8 cellular contexts compared by ENCODE assay signal in genomic region chr9:127916665-127917581, GRCh38. TPM values are rescaled to one million over a fixed set of nuclear protein-coding genes. Genes with fewer than 3 reads are reported as not detected.
DNase-seq lines count a peak whose midpoint lies in the region; ATAC-seq and TF ChIP-seq lines count a peak whose summit lies in the region.

Gene ST6GALNAC4 (minus strand): TSS chr9:127917041. CDS start chr9:127916419, 622 bp downstream.

- peaks cover 20% of the 10 kb centered on the region for H3K36me3 Mint-ChIP-seq in CD4-positive, alpha-beta T cell (ENCODE audit: low read depth)
- H3K36me3 Mint-ChIP-seq in endodermal cell (ENCODE audit: low read depth) = no peaks in the 10 kb centered on the region

- peak; percentile 89 to 98 (median 96) for DNase-seq in CD4-positive, alpha-beta T cell
- peak; percentile 52 for DNase-seq in HS-5 (ENCODE audit: low read depth)
- peak; percentile 80 for DNase-seq in NT2/D1 (ENCODE audit: low read depth, low spot score)
- DNase-seq in activated CD8-positive, alpha-beta memory T cell treated with anti-CD3 and anti-CD28 coated beads, Interleukin-2, amount 50 U/mL, for 24 hours (ENCODE audit: extremely low read depth) = peak; percentile 83
- peak; percentile 99 for DNase-seq in endodermal cell
- peak; percentile 97 for DNase-seq in stimulated activated CD8-positive, alpha-beta memory T cell treated with anti-CD3 and anti-CD28 coated beads, Interleukin-15, amount 100 ng/mL, for 24 hours (ENCODE audit: low read depth)

- WGBS in endodermal cell (ENCODE audit: insufficient coverage in 1 of 2, insufficient read length in 1 of 2), 2 experiments = 5 to 7% methylated on average over 32 to 75 of the region's 75 CpGs
- 5 to 7% methylated on average over 47 to 63 of the region's 75 CpGs for WGBS in mesodermal cell (ENCODE audit: insufficient coverage in 2 of 2), 2 experiments

- no peak for TF ChIP-seq CTCF in CD4-positive, alpha-beta T cell (IDR thresholded peaks at IDR 0.05)
- TF ChIP-seq CTCF in endodermal cell (conservative IDR thresholded peaks at IDR 0.05) = no peak

- peak within 1 kb of the TSS; percentile 88 for H3K4me3 Mint-ChIP-seq in CD4-positive, alpha-beta T cell
- H3K4me3 Mint-ChIP-seq in endodermal cell = peak within 1 kb of the TSS; percentile 59

- intact Hi-C loops in CD4-positive, alpha-beta T cell (cut with DNase I, micrococcal nuclease) = loop anchor here (1.0 to 5.0 kb wide), 6 partner anchors 12 to 465 kb away; partner anchors contain the start of genes LRSAM1 (in 1 of the 2), RPL12 (in 1 of the 2), ST6GALNAC6 (in 1 of the 2) and STXBP1 (in 1 of the 2)

- CTCF ChIA-PET in CD4-positive, alpha-beta T cell (lab: Charles Lee) = interaction anchor here (1.2 to 2.6 kb wide), 4 partner anchors 10 to 182 kb away, joined by 5 to 10 read pairs (median 5); partner anchors contain the start of genes CDK9 and TOR2A

- no peaks in the 10 kb centered on the region for H3K27me3 Mint-ChIP-seq in CD4-positive, alpha-beta T cell
- H3K27me3 Mint-ChIP-seq in endodermal cell (ENCODE audit: insufficient read depth) = peaks cover 21% of the 10 kb centered on the region

- no peaks in the 10 kb centered on the region for H3K9me3 ChIP-seq in CD4-positive, alpha-beta T cell (ENCODE audit: control insufficient read depth, low read length)
- H3K9me3 ChIP-seq in NT2/D1 (ENCODE audit: insufficient read depth, low read length) (no peaks in the 10 kb centered on the region), endodermal cell (ENCODE audit: control insufficient read depth, low read length) (no peaks in the 10 kb centered on the region), mesodermal cell (ENCODE audit: control insufficient read depth, low read length) (no peaks in the 10 kb centered on the region)

- POLR2A ChIA-PET in CD4-positive, alpha-beta T cell (lab: Charles Lee) = interaction anchor here (0.6 to 3.6 kb wide), 20 partner anchors 11 to 693 kb away, joined by 3 to 77 read pairs (median 4); partner anchors contain the start of genes CDK9, DPM2, PTRH1 and SLC25A25

- peak within 1 kb of the TSS; percentile 56 for H3K27ac ChIP-seq in CD4-positive, alpha-beta T cell (ENCODE audit: low read depth, low read length)
- no peak within 1 kb of the TSS for H3K27ac ChIP-seq in endodermal cell (ENCODE audit: low read depth, low read length)
- no peak within 1 kb of the TSS for H3K27ac ChIP-seq in mesodermal cell (ENCODE audit: low read depth, low read length, severe bottlenecking)

- peak within 1 kb of the TSS; percentile 89 for H3K27ac Mint-ChIP-seq in CD4-positive, alpha-beta T cell
- no peak within 1 kb of the TSS for H3K27ac Mint-ChIP-seq in endodermal cell

- peaks cover 51% of the 10 kb centered on the region for H3K4me1 Mint-ChIP-seq in CD4-positive, alpha-beta T cell (ENCODE audit: low read depth)
- no peaks in the 10 kb centered on the region for H3K4me1 Mint-ChIP-seq in endodermal cell

- peak; percentile 94 for ATAC-seq in CD4-positive, alpha-beta T cell (ENCODE audit: poor library complexity)
- peak; percentile 58 for ATAC-seq in GM19467 (IDR thresholded peaks at IDR 0.05; ENCODE audit: unreplicated experiment)

- peaks cover 17% of the 10 kb centered on the region for H3K36me3 ChIP-seq in NT2/D1 (ENCODE audit: insufficient read depth, insufficient read length, low read length)
- no peaks in the 10 kb centered on the region for H3K36me3 ChIP-seq in endodermal cell (ENCODE audit: control insufficient read depth, insufficient read depth, low read length)
- no peaks in the 10 kb centered on the region for H3K36me3 ChIP-seq in mesodermal cell (ENCODE audit: control insufficient read depth, insufficient read depth, low read length)

- H3K4me1 ChIP-seq in NT2/D1 (ENCODE audit: insufficient read depth, insufficient read length) (peaks cover 17% of the 10 kb centered on the region), endodermal cell (ENCODE audit: control insufficient read depth, insufficient read depth, low read length) (no peaks in the 10 kb centered on the region), mesodermal cell (ENCODE audit: control insufficient read depth, insufficient read depth, low read length, poor library complexity, severe bottlenecking) (peaks cover 30% of the 10 kb centered on the region)

- no peaks in the 10 kb centered on the region for H3K9me3 Mint-ChIP-seq in CD4-positive, alpha-beta T cell
- H3K9me3 Mint-ChIP-seq in endodermal cell = no peaks in the 10 kb centered on the region

- no peaks in the 10 kb centered on the region for H3K27me3 ChIP-seq in CD4-positive, alpha-beta T cell (ENCODE audit: control insufficient read depth, insufficient read depth, low read length)
- H3K27me3 ChIP-seq in NT2/D1 (ENCODE audit: insufficient read depth, insufficient read length) (peaks cover 28% of the 10 kb centered on the region), endodermal cell (ENCODE audit: control insufficient read depth, insufficient read depth, low read length, poor library complexity, severe bottlenecking) (peaks cover 13% of the 10 kb centered on the region)

- peak within 1 kb of the TSS; percentile 58 for H3K4me3 ChIP-seq in NT2/D1 (ENCODE audit: insufficient read length, low read depth)
- peak within 1 kb of the TSS; percentile 76 for H3K4me3 ChIP-seq in endodermal cell (ENCODE audit: low read length)
- H3K4me3 ChIP-seq in mesodermal cell (ENCODE audit: extremely low read depth, insufficient read depth, low read length, poor library complexity, severe bottlenecking) = peak within 1 kb of the TSS; percentile 46

- H3K9ac ChIP-seq in NT2/D1 (ENCODE audit: insufficient read length, low read depth) (peak within 1 kb of the TSS; percentile 82), endodermal cell (ENCODE audit: extremely low read depth, low read length, poor library complexity, severe bottlenecking) (no peak within 1 kb of the TSS)

RNA-seq across cellular contexts. Expression of gene ST6GALNAC4, which starts in this region (rescaled TPM):
- total RNA-seq in CD4-positive, alpha-beta T cell = 10 to 100 TPM; 28.7 to 30.2 TPM
- 10 to 100 TPM in 1 of 2 donors, 1 to 10 TPM in 1; 8.3 to 12.7 TPM for total RNA-seq in endodermal cell
- 14.6 TPM for polyA plus RNA-seq in endodermal cell (2013, experiment 1 of 2)
- 15.4 TPM for polyA plus RNA-seq in endodermal cell (2013, experiment 2 of 2)
- 23.1 TPM for polyA plus RNA-seq in mesodermal cell (2013, experiment 1 of 2)
- 21.1 TPM for polyA plus RNA-seq in mesodermal cell (2013, experiment 2 of 2)
